In genomic region chr2:71843391-71843850, GRCh38 we compare ENCODE assay signal across 14 cellular contexts.
DNase-seq lines count a peak whose midpoint lies in the region; TF ChIP-seq lines count a peak whose summit lies in the region.
"Had no signal": no experiment of that assay in that cellular context is flagged by ENCODE, and none has a peak within 500 bp of the region (broad histone marks: within the 10 kb centered on the region; RNA-seq: fewer than 3 reads in every experiment).

No MANE protein-coding gene starts in this region.

- no peaks in the 10 kb centered on the region for H3K4me1 ChIP-seq in suprapubic skin

- peak; percentile 69 for DNase-seq in AG08396 (ENCODE audit: low spot score)
- peak; percentile 89 for DNase-seq in M059J (ENCODE audit: low read depth)
- DNase-seq in epithelial cell of esophagus (ENCODE audit: low read depth): peak; percentile 51
- DNase-seq in kidney epithelial cell (ENCODE audit: low read depth): peak; percentile 23
- DNase-seq in suprapubic skin (ENCODE audit: low spot score in 2 of 2): no peak
- no peak for DNase-seq in NCI-H774 (lab: John Stamatoyannopoulos, UW)
- no peak for DNase-seq in epidermal melanocyte (ENCODE audit: insufficient read length, low spot score)
- DNase-seq in activated effector memory CD4-positive, alpha-beta T cell treated with Interleukin-2 at 50 U/mL for 16 hours: no peak
- DNase-seq: activated CD8-positive, alpha-beta T cell treated with anti-CD3 and anti-CD28 coated beads for 36 hours; activated naive CD4-positive, alpha-beta T cell; AML-193; GDM1; NCI-H2081; retina had no signal

- no peak for TF ChIP-seq EP300 in suprapubic skin (IDR thresholded peaks at IDR 0.05)

- H3K4me3 ChIP-seq in epithelial cell of esophagus (ENCODE audit: low read length) (no peak overlapping the region), kidney epithelial cell (ENCODE audit: low read depth, low read length) (no peak overlapping the region), suprapubic skin (no peak overlapping the region)

- no peaks in the 10 kb centered on the region for H3K36me3 ChIP-seq in kidney epithelial cell (ENCODE audit: control insufficient read depth, insufficient read depth, low read length)
- H3K36me3 ChIP-seq in suprapubic skin: no peaks in the 10 kb centered on the region

- 69% methylated on average over 3 of the region's 3 CpGs for WGBS in suprapubic skin

- H3K27ac ChIP-seq in suprapubic skin: no peak overlapping the region

- H3K27me3 ChIP-seq in kidney epithelial cell (ENCODE audit: control insufficient read depth, insufficient read depth, low read length) (no peaks in the 10 kb centered on the region), suprapubic skin (no peaks in the 10 kb centered on the region)

- no peak for TF ChIP-seq POLR2A in suprapubic skin (IDR thresholded peaks at IDR 0.05)

- H3K9me3 ChIP-seq in suprapubic skin: no peaks in the 10 kb centered on the region

- TF ChIP-seq CTCF in epithelial cell of esophagus (IDR thresholded peaks at IDR 0.05; ENCODE audit: insufficient read depth, low read depth, low read length, missing control alignments): no peak
- no peak for TF ChIP-seq CTCF in kidney epithelial cell (IDR thresholded peaks at IDR 0.05; ENCODE audit: insufficient read depth, low read length, poor library complexity, severe bottlenecking)
- TF ChIP-seq CTCF in suprapubic skin (IDR thresholded peaks at IDR 0.05): no peak

Comparison
In these comparisons a context has a peak if more than half of its experiments do, and no peak if none do; other contexts are left out.
1. DNase-seq: peak in AG08396 (single experiment), M059J (single experiment), epithelial cell of esophagus (single experiment) and kidney epithelial cell (single experiment); none in suprapubic skin (0 of 2), NCI-H774 (single experiment), epidermal melanocyte (single experiment) and activated effector memory CD4-positive, alpha-beta T cell treated with Interleukin-2 at 50 U/mL for 16 hours (single experiment).